ENCODE assay signal across 1 cellular context in genomic region chr12:95959107-95959506, GRCh38.
TF ChIP-seq lines count a peak whose summit lies in the region.

No MANE protein-coding gene starts in this region.

TF ChIP-seq in IMR-90, 13 proteins besides CTCF, POLR2A, EP300 and RAD21 (continued from another document):
- TF ChIP-seq NFE2L2 (IDR thresholded peaks at IDR 0.05; ENCODE audit: low read depth, low read length) (no peak), SMC3 (IDR thresholded peaks at IDR 0.05; ENCODE audit: low read depth, low read length) (no peak), MAZ (IDR thresholded peaks at IDR 0.05; ENCODE audit: borderline replicate concordance, low read depth, low read length) (no peak), MXI1 (IDR thresholded peaks at IDR 0.05; ENCODE audit: borderline replicate concordance, low read depth, low read length) (no peak), USF2 (IDR thresholded peaks at IDR 0.05; ENCODE audit: low read depth, low read length) (no peak), CEBPB (IDR thresholded peaks at IDR 0.05; ENCODE audit: low read depth, low read length) (no peak), RFX5 (IDR thresholded peaks at IDR 0.05; ENCODE audit: low read depth, low read length) (no peak), CHD1 (IDR thresholded peaks at IDR 0.05; ENCODE audit: low read depth, low read length) (no peak)
